ENCODE assay signal across 9 cellular contexts in the genomic region with DNA sequence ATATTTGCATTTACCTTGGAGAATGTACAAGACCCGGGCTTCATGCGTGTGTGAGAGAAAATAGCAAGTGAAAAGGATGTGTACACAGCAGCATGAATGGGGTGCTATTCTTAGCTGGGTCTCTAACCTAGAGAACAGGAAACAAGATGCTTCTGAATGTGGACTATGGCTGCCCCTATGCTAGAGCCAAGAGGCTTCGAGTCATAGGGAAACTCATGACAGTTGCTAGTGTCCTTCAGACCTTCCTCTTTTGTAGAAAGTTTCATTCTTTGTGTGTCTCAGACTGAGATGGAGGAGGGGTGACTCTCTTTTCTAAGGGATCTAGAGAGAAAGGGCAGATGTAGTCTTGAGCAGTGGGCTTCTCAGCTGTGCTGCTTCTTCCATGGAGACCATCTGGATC. TPM values are rescaled to one million over a fixed set of nuclear protein-coding genes. Genes with fewer than 3 reads are reported as not detected.
DNase-seq lines count a peak whose midpoint lies in the region; ATAC-seq and TF ChIP-seq lines count a peak whose summit lies in the region.
"Not testable (repeated sequence)": the region's sequence is repeated elsewhere in the genome, so short reads cannot be mapped to it uniquely, and the experiment has no call there.
"Had no signal": no experiment of that assay in that cellular context is flagged by ENCODE, and none has a peak within 500 bp of the region (broad histone marks: within the 10 kb centered on the region; RNA-seq: fewer than 3 reads in every experiment).

No MANE protein-coding gene starts in this region.

- not testable (repeated sequence) for H3K79me1 ChIP-seq in IMR-90 (ENCODE audit: low read depth in 1 of 2, low read length in 2 of 2)

- not testable (repeated sequence) for H3K36me3 ChIP-seq in IMR-90 (ENCODE audit: control insufficient read depth, insufficient read depth, low read length); SJCRH30

- not testable (repeated sequence) for H3K27ac Mint-ChIP-seq in natural killer cell

- TF ChIP-seq POLR2A in IMR-90 (IDR thresholded peaks at IDR 0.05; ENCODE audit: low read depth, low read length), result not testable (repeated sequence)

- H3K23ac ChIP-seq in IMR-90 (ENCODE audit: low read depth, low read length), result not testable (repeated sequence)

- not testable (repeated sequence) for H2BK15ac ChIP-seq in IMR-90 (ENCODE audit: low read depth, low read length)

- H3K4me3 ChIP-seq in IMR-90 (ENCODE audit: insufficient read depth, low read depth, low read length); SJCRH30; choroid plexus epithelial cell (ENCODE audit: low read depth, low read length): not testable (repeated sequence)

- not testable (repeated sequence) for H3K27me3 Mint-ChIP-seq in natural killer cell (ENCODE audit: low read depth in 2 of 2)

- H3K9me3 Mint-ChIP-seq in natural killer cell, result not testable (repeated sequence)

- not testable (repeated sequence) for H3K56ac ChIP-seq in IMR-90 (ENCODE audit: extremely low read depth, insufficient read depth, low read length)

- not testable (repeated sequence) for TF ChIP-seq CTCF in IMR-90 (conservative IDR thresholded peaks at IDR 0.05; ENCODE audit: low read depth, low read length); choroid plexus epithelial cell (conservative IDR thresholded peaks at IDR 0.05; ENCODE audit: low read depth, low read length); natural killer cell (IDR thresholded peaks at IDR 0.05)

- CTCF ChIA-PET in IMR-90 (lab: Yijun Ruan, JAX), result not testable (repeated sequence)

- H4K91ac ChIP-seq in IMR-90 (ENCODE audit: insufficient read depth, low read depth, low read length), result not testable (repeated sequence)

- not testable (repeated sequence) for H3K36me3 Mint-ChIP-seq in natural killer cell

- H3K4ac ChIP-seq in IMR-90 (ENCODE audit: low read depth, low read length), result not testable (repeated sequence)

- H3K27me3 ChIP-seq in IMR-90 (ENCODE audit: control insufficient read depth, insufficient read depth, low read length); SJCRH30: not testable (repeated sequence)

- not testable (repeated sequence) for H3K27ac ChIP-seq in IMR-90 (ENCODE audit: insufficient read depth, low read length); SJCRH30

- not testable (repeated sequence) for TF ChIP-seq RAD21 in IMR-90 (IDR thresholded peaks at IDR 0.05; ENCODE audit: low read length)

- intact Hi-C loops in IMR-90 (cut with micrococcal nuclease); natural killer cell (cut with micrococcal nuclease): not testable (repeated sequence)

- not testable (repeated sequence) for H3K4me1 Mint-ChIP-seq in natural killer cell

- not testable (repeated sequence) for H3K4me3 Mint-ChIP-seq in natural killer cell

- H2AFZ ChIP-seq in IMR-90 (replicated peaks; ENCODE audit: low read length, poor library complexity), result not testable (repeated sequence)

- DNase-seq in CD1c-positive myeloid dendritic cell (ENCODE audit: extremely low spot score) (peak; percentile 75), IMR-90 (peak; percentile 25), SJCRH30 (peak; percentile 12 to 27), choroid plexus epithelial cell (ENCODE audit: low read depth) (peak; percentile 7)
- DNase-seq in natural killer cell, result not testable (repeated sequence)

- not testable (repeated sequence) for H2BK5ac ChIP-seq in IMR-90 (ENCODE audit: low read depth, low read length, poor library complexity, severe bottlenecking)

- H2AK9ac ChIP-seq in IMR-90 (replicated peaks; ENCODE audit: low read depth, low read length, poor library complexity), result not testable (repeated sequence)

- H3K18ac ChIP-seq in IMR-90 (ENCODE audit: low read depth, low read length), result not testable (repeated sequence)

- H3K9me1 ChIP-seq in IMR-90 (ENCODE audit: insufficient read depth, low read length), result not testable (repeated sequence)

- POLR2A ChIA-PET in IMR-90 (lab: Charles Lee; ENCODE audit: unreplicated experiment), result not testable (repeated sequence)

- in situ Hi-C loops in IMR-90 (cut with MboI; ENCODE audit: low sequenced_read_pairs), result not testable (repeated sequence)

- not testable (repeated sequence) for H4K5ac ChIP-seq in IMR-90 (ENCODE audit: low read depth, low read length)

- not testable (repeated sequence) for H3K4me1 ChIP-seq in IMR-90 (ENCODE audit: control insufficient read depth, insufficient read depth, low read length); SJCRH30

- H2AK5ac ChIP-seq in IMR-90 (ENCODE audit: low read depth, low read length), result not testable (repeated sequence)

- WGBS in IMR-90 (ENCODE audit: extremely low coverage in 2 of 2, insufficient read length in 1 of 2), 2 experiments, result no CpG with 5 or more reads among the region's 3 CpGs

- H3K9me3 ChIP-seq in IMR-90 (ENCODE audit: control insufficient read depth, insufficient read depth, low read length); SJCRH30 (replicated peaks): not testable (repeated sequence)

- H3K14ac ChIP-seq in IMR-90 (replicated peaks; ENCODE audit: low read depth, low read length), result not testable (repeated sequence)

- H3K9ac ChIP-seq in IMR-90 (ENCODE audit: low read depth, low read length), result not testable (repeated sequence)

- H4K8ac ChIP-seq in IMR-90 (ENCODE audit: low read depth in 2 of 2, low read length in 2 of 2), result not testable (repeated sequence)

- peak; percentile 98 for ATAC-seq in GM19023 (IDR thresholded peaks at IDR 0.05; ENCODE audit: unreplicated experiment)
- peak; percentile 98 for ATAC-seq in GM21717 (IDR thresholded peaks at IDR 0.05; ENCODE audit: unreplicated experiment)
- ATAC-seq in HG03060 (IDR thresholded peaks at IDR 0.05; ENCODE audit: low read depth, unreplicated experiment), result peak; percentile 93
- ATAC-seq in IMR-90 (ENCODE audit: low read depth), result peak; percentile 25
- peak; percentile 38 to 74 (median 64) for ATAC-seq in natural killer cell

- not testable (repeated sequence) for H2BK20ac ChIP-seq in IMR-90 (ENCODE audit: low read depth, low read length)

- H2BK120ac ChIP-seq in IMR-90 (ENCODE audit: low read depth, low read length), result not testable (repeated sequence)

- H4K20me1 ChIP-seq in IMR-90 (ENCODE audit: insufficient read depth, low read length), result not testable (repeated sequence)

- not testable (repeated sequence) for H3K4me2 ChIP-seq in IMR-90 (ENCODE audit: low read depth, low read length)

- not testable (repeated sequence) for BruUV-seq in IMR-90 (replicated peaks; lab: Mats Ljungman, UMichigan)

- dilution Hi-C loops in IMR-90 (cut with HindIII; ENCODE audit: low sequenced_read_pairs, unreplicated experiment), result not testable (repeated sequence)

RNA-seq across cellular contexts. Expression of gene SRGAP2, which starts 40.0 kb away (rescaled TPM):
- total RNA-seq in IMR-90 (2012; rRNA removed), result 33.3 and 50.3 TPM in 2 replicates
- polyA plus RNA-seq in IMR-90 (2012; rRNA removed), result 19.7 and 20.7 TPM in 2 replicates
- polyA plus RNA-seq in IMR-90 (2012; cell fraction: cytosol; rRNA removed), result 8.1 and 12.3 TPM in 2 replicates
- polyA plus RNA-seq in IMR-90 (2012; cell fraction: nucleus; rRNA removed; ENCODE audit: low replicate concordance), result 46.8 and 67.8 TPM in 2 replicates
- 60.7 and 67.7 TPM in 2 replicates for total RNA-seq in SJCRH30 (2014; rRNA removed; shearing (Covaris generic))
- total RNA-seq in natural killer cell, result 10 to 100 TPM; 40.6 to 62.8 (median 56.0) TPM

RNA-seq across cellular contexts. Expression of gene FAM72A, which starts 40.7 kb away (rescaled TPM):
- total RNA-seq in IMR-90 (2012; rRNA removed), result 2.2 and 4.2 TPM in 2 replicates
- 3.8 and 5.0 TPM in 2 replicates for polyA plus RNA-seq in IMR-90 (2012; rRNA removed)
- polyA plus RNA-seq in IMR-90 (2012; cell fraction: cytosol; rRNA removed), result 2.3 and 2.4 TPM in 2 replicates
- 2.4 and 6.2 TPM in 2 replicates for polyA plus RNA-seq in IMR-90 (2012; cell fraction: nucleus; rRNA removed; ENCODE audit: low replicate concordance)
- total RNA-seq in SJCRH30 (2014; rRNA removed; shearing (Covaris generic)), result 17.9 and 18.4 TPM in 2 replicates
- total RNA-seq in natural killer cell, result 1 to 10 TPM in 2 of 3 donors, under 1 TPM in 1; 0.60 to 2.4 (median 1.8) TPM
- total RNA-seq: ureter had no signal

Comparison
In these comparisons a context has a peak if more than half of its experiments do, and no peak if none do; other contexts are left out.
1. ATAC-seq: peak in every context shown above with its lines; median percentile 98 in GM19023; 98 in GM21717; 93 in HG03060; 64 in natural killer cell; 25 in IMR-90.